Comparison of ENCODE assay signal across 1 cellular context in genomic region chr19:35029737-35030256, GRCh38.
TF ChIP-seq lines count a peak whose summit lies in the region.

No MANE protein-coding gene starts in this region.

TF ChIP-seq in K562, 482 proteins besides CTCF, POLR2A, EP300 and RAD21:
- no peak for TF ChIP-seq ZBTB33 (CRISPR knock-in tag; IDR thresholded peaks at IDR 0.05)
- TF ChIP-seq DLX4 (CRISPR knock-in tag; IDR thresholded peaks at IDR 0.05): no peak
- no peak for TF ChIP-seq SREBF2 (CRISPR knock-in tag; IDR thresholded peaks at IDR 0.05)
- TF ChIP-seq SRSF1 (IDR thresholded peaks at IDR 0.05; ENCODE audit: low read depth, low read length): no peak
- no peak for TF ChIP-seq YBX1 (IDR thresholded peaks at IDR 0.05)
- TF ChIP-seq PCBP1 (IDR thresholded peaks at IDR 0.05; ENCODE audit: low read depth, low read length, poor library complexity, severe bottlenecking): no peak
- TF ChIP-seq SUPT5H (IDR thresholded peaks at IDR 0.05): peak; percentile 40; the same call in 1 of the 2 replicates
- no peak for TF ChIP-seq BCL6 (CRISPR knock-in tag; IDR thresholded peaks at IDR 0.05)
- no peak for TF ChIP-seq ZNF253 (CRISPR knock-in tag; conservative IDR thresholded peaks at IDR 0.05)
- TF ChIP-seq POLR2B (IDR thresholded peaks at IDR 0.05; ENCODE audit: low read depth, partially characterized antibody): peak; percentile 42
- no peak for TF ChIP-seq SMAD2 (IDR thresholded peaks at IDR 0.05; ENCODE audit: low read depth, low read length)
- TF ChIP-seq POLR2AphosphoS2 (IDR thresholded peaks at IDR 0.05; ENCODE audit: low read length): no peak
- no peak for TF ChIP-seq CCNT2 (IDR thresholded peaks at IDR 0.05; ENCODE audit: borderline replicate concordance, extremely low read depth, insufficient read length, low read depth, low read length)
- TF ChIP-seq SMAD1 (IDR thresholded peaks at IDR 0.05; ENCODE audit: low read depth, low read length, partially characterized antibody): no peak
- TF ChIP-seq ZNF263 (CRISPR knock-in tag; IDR thresholded peaks at IDR 0.05; ENCODE audit: borderline replicate concordance): peak; percentile 61; the same call in 1 of the 2 replicates
- TF ChIP-seq LEF1 (IDR thresholded peaks at IDR 0.05): no peak
- 0 out of 2 replicates have a peak, but pooled peaks have one; percentile 32 for TF ChIP-seq ATF7 (IDR thresholded peaks at IDR 0.05)
- no peak for TF ChIP-seq GTF2F1 (IDR thresholded peaks at IDR 0.05; ENCODE audit: low read depth, low read length)
- 0 out of 2 replicates have a peak, but pooled peaks have one; percentile 51 for TF ChIP-seq ESRRA (IDR thresholded peaks at IDR 0.05; ENCODE audit: borderline replicate concordance, low read depth)
- TF ChIP-seq GATAD2A (IDR thresholded peaks at IDR 0.05): no peak
